Comparison of ENCODE assay signal across 21 cellular contexts in the genomic region with DNA sequence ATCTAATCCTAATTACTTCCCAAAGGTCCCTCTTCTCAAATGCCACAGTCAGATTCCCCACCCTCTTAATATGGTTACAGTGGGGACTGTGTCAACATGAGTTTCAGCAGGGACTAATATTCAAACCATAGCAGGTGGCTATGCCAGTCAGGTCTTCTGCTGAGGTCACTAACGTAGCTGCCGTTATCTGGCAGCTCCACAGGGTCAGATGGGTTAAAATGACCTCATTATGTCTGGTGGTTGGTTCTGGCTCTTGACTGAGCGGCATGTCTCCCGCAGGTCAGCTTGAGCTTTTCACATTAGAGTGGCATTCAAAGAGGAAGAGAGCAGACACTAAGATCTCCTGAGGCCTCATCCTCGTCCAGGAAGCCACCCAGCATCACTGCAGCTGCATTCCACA.
"Had no signal": no experiment of that assay in that cellular context is flagged by ENCODE, and none has a peak within 500 bp of the region (broad histone marks: within the 10 kb centered on the region; RNA-seq: fewer than 3 reads in every experiment).

No MANE protein-coding gene starts in this region.

- H3K79me2 ChIP-seq: parathyroid adenoma had no signal

- H3K9me3 Mint-ChIP-seq: activated B cell treated with CpG ODN at 0.5 μM for 24 hours; activated CD4-positive, alpha-beta T cell treated with anti-CD3 and anti-CD28 coated beads, Interleukin-2, amount 10 ng/mL, durations not matched to agents 24 days and 14 days; activated T-cell treated with anti-CD3 and anti-CD28 coated beads, Interleukin-2, amount 50 U/mL, for 72 hours; stimulated activated effector memory CD8-positive, alpha-beta T cell treated with anti-CD3 and anti-CD28 coated beads, Interleukin-12 subunit alpha, Interleukin-12 subunit beta, amount 100 ng/mL, for 72 hours had no signal

- H3K9ac ChIP-seq: parathyroid adenoma had no signal

- H3K27ac Mint-ChIP-seq: activated B cell treated with CpG ODN at 0.5 μM for 24 hours; activated CD4-positive, alpha-beta T cell treated with anti-CD3 and anti-CD28 coated beads, Interleukin-2, amount 10 ng/mL, durations not matched to agents 24 days and 14 days; activated CD8-positive, alpha-beta T cell treated with anti-CD3 and anti-CD28 coated beads, Interleukin-2, amount 10 ng/mL, durations not matched to agents 7 days and 5 days; activated naive CD8-positive, alpha-beta T cell; activated T-cell treated with anti-CD3 and anti-CD28 coated beads, Interleukin-2, amount 50 U/mL, for 72 hours; immature natural killer cell; naive thymus-derived CD4-positive, alpha-beta T cell; stimulated activated effector memory CD8-positive, alpha-beta T cell treated with anti-CD3 and anti-CD28 coated beads, Interleukin-12 subunit alpha, Interleukin-12 subunit beta, amount 100 ng/mL, for 72 hours had no signal

- H3K4me3 Mint-ChIP-seq: activated B cell treated with CpG ODN at 0.5 μM for 24 hours; activated CD4-positive, alpha-beta T cell treated with anti-CD3 and anti-CD28 coated beads, Interleukin-2, amount 10 ng/mL, durations not matched to agents 24 days and 14 days; activated CD8-positive, alpha-beta T cell treated with anti-CD3 and anti-CD28 coated beads, Interleukin-2, amount 10 ng/mL, durations not matched to agents 7 days and 5 days; activated naive CD8-positive, alpha-beta T cell; activated T-cell treated with anti-CD3 and anti-CD28 coated beads, Interleukin-2, amount 50 U/mL, for 72 hours; immature natural killer cell; naive thymus-derived CD4-positive, alpha-beta T cell; stimulated activated effector memory CD8-positive, alpha-beta T cell treated with anti-CD3 and anti-CD28 coated beads, Interleukin-12 subunit alpha, Interleukin-12 subunit beta, amount 100 ng/mL, for 72 hours had no signal

- H3K4me1 Mint-ChIP-seq: activated B cell treated with CpG ODN at 0.5 μM for 24 hours; activated CD4-positive, alpha-beta T cell treated with anti-CD3 and anti-CD28 coated beads, Interleukin-2, amount 10 ng/mL, durations not matched to agents 24 days and 14 days; immature natural killer cell; naive thymus-derived CD4-positive, alpha-beta T cell; stimulated activated effector memory CD8-positive, alpha-beta T cell treated with anti-CD3 and anti-CD28 coated beads, Interleukin-12 subunit alpha, Interleukin-12 subunit beta, amount 100 ng/mL, for 72 hours had no signal

- H3K36me3 Mint-ChIP-seq: activated naive CD8-positive, alpha-beta T cell; immature natural killer cell; naive thymus-derived CD4-positive, alpha-beta T cell; stimulated activated effector memory CD8-positive, alpha-beta T cell treated with anti-CD3 and anti-CD28 coated beads, Interleukin-12 subunit alpha, Interleukin-12 subunit beta, amount 100 ng/mL, for 72 hours had no signal

- H3K9me3 ChIP-seq: gastroesophageal sphincter, heart right ventricle, neutrophil, stomach, vagina had no signal

- H2AFZ ChIP-seq: parathyroid adenoma had no signal

- H3K36me3 ChIP-seq: gastroesophageal sphincter, heart right ventricle, neutrophil, stomach, vagina had no signal

- DNase-seq: activated B cell treated with CpG ODN at 0.5 μM for 24 hours; activated CD4-positive, alpha-beta T cell treated with anti-CD3 and anti-CD28 coated beads, Interleukin-2, amount 10 ng/mL, durations not matched to agents 24 days and 14 days; activated CD8-positive, alpha-beta memory T cell treated with anti-CD3 and anti-CD28 coated beads, Interleukin-2, amount 50 U/mL, for 4 hours; activated CD8-positive, alpha-beta T cell treated with anti-CD3 and anti-CD28 coated beads, Interleukin-2, amount 10 ng/mL, durations not matched to agents 7 days and 5 days; activated gamma-delta T cell; activated T-cell treated with anti-CD3 and anti-CD28 coated beads, Interleukin-2, amount 50 U/mL, for 72 hours; effector CD8-positive, alpha-beta T cell; heart right ventricle; immature natural killer cell; kidney glomerular epithelial cell; left ventricle myocardium superior; naive thymus-derived CD4-positive, alpha-beta T cell; stimulated activated CD4-positive, alpha-beta T cell treated with anti-CD3 and anti-CD28 coated beads, Interleukin-4, amount 100 ng/mL, for 24 hours; stomach; trophoblast cell had no signal

- H3K4me1 ChIP-seq: gastroesophageal sphincter, parathyroid adenoma, stomach, vagina had no signal

- H3K27me3 ChIP-seq: gastroesophageal sphincter, heart right ventricle, stomach, vagina had no signal

- H3K27ac ChIP-seq: gastroesophageal sphincter, heart right ventricle, neutrophil, parathyroid adenoma, stomach, vagina had no signal

- H3K4me3 ChIP-seq: gastroesophageal sphincter, heart right ventricle, stomach, vagina had no signal
